9 cellular contexts compared by ENCODE assay signal in genomic region chr5:56011835-56012234, GRCh38. TPM values are rescaled to one million over a fixed set of nuclear protein-coding genes. Genes with fewer than 3 reads are reported as not detected.
A peak's percentile ranks its signal among the peaks of the same experiment; 100 is the strongest.
DNase-seq lines count a peak whose midpoint lies in the region; FAIRE-seq and TF ChIP-seq lines count a peak whose summit lies in the region.
"Had no signal": no experiment of that assay in that cellular context is flagged by ENCODE, and none has a peak within 500 bp of the region (broad histone marks: within the 10 kb centered on the region; RNA-seq: fewer than 3 reads in every experiment).

No MANE protein-coding gene starts in this region.

- intact Hi-C loops in activated T-helper 2 cell treated with anti-CD3 and anti-CD28 coated beads, Interferon-gamma antibody, Interleukin-2, Interleukin-4, amounts not matched to agents 10 μg/mL and 5 μg/mL and 100 μg/mL, durations not matched to agents 14 hours and 24 hours and 36 hours (cut with micrococcal nuclease), result loop anchor here (1.0 kb wide), 4 partner anchors 15 to 48 kb away; no protein-coding TSS in a partner anchor
- intact Hi-C loops in testis (cut with DNase I; ENCODE audit: low total_unique reads), result no loop called here

- peak overlapping the region; percentile 19 for H3K4me3 Mint-ChIP-seq in activated T-helper 2 cell treated with anti-CD3 and anti-CD28 coated beads, Interferon-gamma antibody, Interleukin-2, Interleukin-4, amounts not matched to agents 10 μg/mL and 5 μg/mL and 100 μg/mL, durations not matched to agents 14 hours and 24 hours and 36 hours (ENCODE audit: low read depth)
- H3K4me3 Mint-ChIP-seq in progenitor cell of endocrine pancreas (ENCODE audit: low read depth), result no peak overlapping the region

- no peaks in the 10 kb centered on the region for H3K79me2 ChIP-seq in keratinocyte (ENCODE audit: control insufficient read depth, insufficient read depth, low read length)

- peak overlapping the region; percentile 86 for H3K27ac Mint-ChIP-seq in activated T-helper 2 cell treated with anti-CD3 and anti-CD28 coated beads, Interferon-gamma antibody, Interleukin-2, Interleukin-4, amounts not matched to agents 10 μg/mL and 5 μg/mL and 100 μg/mL, durations not matched to agents 14 hours and 24 hours and 36 hours
- no peak overlapping the region for H3K27ac Mint-ChIP-seq in progenitor cell of endocrine pancreas

- TF ChIP-seq POLR2A in testis (IDR thresholded peaks at IDR 0.05), result no peak

- peaks cover 8% of the 10 kb centered on the region for H3K36me3 Mint-ChIP-seq in activated T-helper 2 cell treated with anti-CD3 and anti-CD28 coated beads, Interferon-gamma antibody, Interleukin-2, Interleukin-4, amounts not matched to agents 10 μg/mL and 5 μg/mL and 100 μg/mL, durations not matched to agents 14 hours and 24 hours and 36 hours (ENCODE audit: low read depth)
- peaks cover 3% of the 10 kb centered on the region for H3K36me3 Mint-ChIP-seq in progenitor cell of endocrine pancreas (ENCODE audit: insufficient read depth)

- H3K27me3 ChIP-seq in keratinocyte (ENCODE audit: control insufficient read depth, extremely low read depth, insufficient read depth, low read length) (no peaks in the 10 kb centered on the region), testis (no peaks in the 10 kb centered on the region)

- H3K9me3 Mint-ChIP-seq in activated T-helper 2 cell treated with anti-CD3 and anti-CD28 coated beads, Interferon-gamma antibody, Interleukin-2, Interleukin-4, amounts not matched to agents 10 μg/mL and 5 μg/mL and 100 μg/mL, durations not matched to agents 14 hours and 24 hours and 36 hours, result peaks cover 7% of the 10 kb centered on the region
- peaks cover 5% of the 10 kb centered on the region for H3K9me3 Mint-ChIP-seq in progenitor cell of endocrine pancreas (ENCODE audit: low read depth)

- peak overlapping the region; percentile 56 for H3K27ac ChIP-seq in keratinocyte (ENCODE audit: control insufficient read depth, insufficient read depth, low read length)
- H3K27ac ChIP-seq in testis, result no peak overlapping the region

- no peak overlapping the region for H3K4me3 ChIP-seq in keratinocyte (ENCODE audit: control insufficient read depth in 2 of 3, extremely low read depth in 1 of 3, insufficient read depth in 2 of 3, low read depth in 1 of 3, low read length in 3 of 3)
- H3K4me3 ChIP-seq in testis, result no peak overlapping the region

- peak overlapping the region; percentile 28 for H3K9ac ChIP-seq in keratinocyte (ENCODE audit: control insufficient read depth, extremely low read depth, insufficient read depth, low read length)

- H2AFZ ChIP-seq in keratinocyte (ENCODE audit: control insufficient read depth, low read length), result peak overlapping the region; percentile 33

- peaks cover 6% of the 10 kb centered on the region for H3K27me3 Mint-ChIP-seq in activated T-helper 2 cell treated with anti-CD3 and anti-CD28 coated beads, Interferon-gamma antibody, Interleukin-2, Interleukin-4, amounts not matched to agents 10 μg/mL and 5 μg/mL and 100 μg/mL, durations not matched to agents 14 hours and 24 hours and 36 hours (ENCODE audit: low read depth)
- no peaks in the 10 kb centered on the region for H3K27me3 Mint-ChIP-seq in progenitor cell of endocrine pancreas

- no peak for TF ChIP-seq CTCF in keratinocyte (optimal IDR thresholded peaks at IDR 0.05 in 1 of 3, IDR thresholded peaks at IDR 0.05 in 1 of 3, conservative IDR thresholded peaks at IDR 0.05 in 1 of 3; ENCODE audit: extremely low read depth in 1 of 3, insufficient read depth in 2 of 3, low read length in 3 of 3)
- no peak for TF ChIP-seq CTCF in progenitor cell of endocrine pancreas (IDR thresholded peaks at IDR 0.05; ENCODE audit: unreplicated experiment)
- TF ChIP-seq CTCF in testis (IDR thresholded peaks at IDR 0.05), result no peak

- peaks cover 30% of the 10 kb centered on the region for H3K4me1 Mint-ChIP-seq in activated T-helper 2 cell treated with anti-CD3 and anti-CD28 coated beads, Interferon-gamma antibody, Interleukin-2, Interleukin-4, amounts not matched to agents 10 μg/mL and 5 μg/mL and 100 μg/mL, durations not matched to agents 14 hours and 24 hours and 36 hours (ENCODE audit: low read depth)
- H3K4me1 Mint-ChIP-seq in progenitor cell of endocrine pancreas (ENCODE audit: low read depth), result no peaks in the 10 kb centered on the region

- H3K36me3 ChIP-seq in keratinocyte (ENCODE audit: control insufficient read depth in 2 of 2, extremely low read depth in 1 of 2, insufficient read depth in 2 of 2, low read length in 2 of 2) (no peaks in the 10 kb centered on the region), testis (ENCODE audit: low read depth, missing control alignments) (no peaks in the 10 kb centered on the region)

- DNase-seq in AG08395 (ENCODE audit: low spot score) (peak; percentile 72), HCEC 1CT (peak; percentile 96), keratinocyte (ENCODE audit: low read depth, low spot score) (no peak), NCI-H526 treated with DMSO at 0.1 percent for 48 hours (lab: John Stamatoyannopoulos, UW) (no peak), progenitor cell of endocrine pancreas (ENCODE audit: low spot score, unreplicated experiment) (no peak), middle frontal gyrus (ENCODE audit: extremely low spot score, low spot score) (no peak), testis (no peak)
- DNase-seq in activated T-helper 2 cell treated with anti-CD3 and anti-CD28 coated beads, Interferon-gamma antibody, Interleukin-2, Interleukin-4, amounts not matched to agents 10 μg/mL and 5 μg/mL and 100 μg/mL, durations not matched to agents 14 hours and 24 hours and 36 hours (ENCODE audit: low spot score), result no peak
- DNase-seq: GDM1 had no signal

- no peaks in the 10 kb centered on the region for H4K20me1 ChIP-seq in keratinocyte (ENCODE audit: control insufficient read depth, extremely low read depth, insufficient read depth, low read length)

- H3K9me1 ChIP-seq in keratinocyte (ENCODE audit: control insufficient read depth, extremely low read depth, insufficient read depth, low read length), result no peaks in the 10 kb centered on the region

- FAIRE-seq in keratinocyte (lab: Jason Lieb, UNC), result no peak

- dilution Hi-C loops in keratinocyte (cut with MboI; ENCODE audit: extremely low pct_ligation_motif_present, low sequenced_read_pairs), result no loop called here

- peaks cover 9% of the 10 kb centered on the region for H3K4me1 ChIP-seq in keratinocyte (ENCODE audit: control insufficient read depth, extremely low read depth, insufficient read depth, low read length)
- no peaks in the 10 kb centered on the region for H3K4me1 ChIP-seq in testis

- H3K4me2 ChIP-seq in keratinocyte (ENCODE audit: control insufficient read depth, extremely low read depth, insufficient read depth, low read depth, low read length), result peak overlapping the region; percentile 66

- no peaks in the 10 kb centered on the region for H3K9me3 ChIP-seq in keratinocyte (ENCODE audit: control insufficient read depth, low read depth, low read length)
- no peaks in the 10 kb centered on the region for H3K9me3 ChIP-seq in testis

- WGBS in testis, 2 donors, result 79 to 82% methylated on average over 3 of the region's 3 CpGs

RNA-seq across cellular contexts. Expression of gene IL6ST, which starts 17.1 kb away (rescaled TPM):
- total RNA-seq in activated T-helper 2 cell treated with anti-CD3 and anti-CD28 coated beads, Interferon-gamma antibody, Interleukin-2, Interleukin-4, amounts not matched to agents 10 μg/mL and 5 μg/mL and 100 μg/mL, durations not matched to agents 14 hours and 24 hours and 36 hours, result 56.2 and 67.2 TPM in 2 replicates
- 33.8 to 41.3 TPM (median 36.9 TPM) in 3 replicates for polyA plus RNA-seq in keratinocyte
- 15.3 TPM for polyA plus RNA-seq in keratinocyte (2011; ENCODE audit: low read depth)
- polyA plus RNA-seq in keratinocyte (2011; cell fraction: cytosol; rRNA removed), result 13.5 and 34.8 TPM in 2 replicates
- 29.0 and 39.4 TPM in 2 replicates for polyA plus RNA-seq in keratinocyte (2011; cell fraction: nucleus; rRNA removed)
- 12.0 and 34.6 TPM in 2 replicates for polyA plus RNA-seq in keratinocyte (2012; ENCODE audit: low replicate concordance)
- 36.6 to 127 TPM (median 93.2 TPM) in 3 replicates for polyA minus RNA-seq in keratinocyte
- 62.5 TPM for polyA minus RNA-seq in keratinocyte (2011; cell fraction: cytosol; rRNA and poly(A)+ RNA removed)
- polyA minus RNA-seq in keratinocyte (2011; cell fraction: nucleus; rRNA and poly(A)+ RNA removed), result 90.0 and 151 TPM in 2 replicates
- 51.2 and 53.2 TPM in 2 replicates for total RNA-seq in progenitor cell of endocrine pancreas
- total RNA-seq in testis, result 10 to 100 TPM; 83.1 to 98.2 TPM
- polyA plus RNA-seq in testis (ENCODE audit: insufficient read depth, low read depth, low replicate concordance), result 63.0 TPM

Comparison
In these comparisons a context has a peak if more than half of its experiments do, and no peak if none do; other contexts are left out.
1. DNase-seq: peak in AG08395 (single experiment) and HCEC 1CT (single experiment); none in activated T-helper 2 cell treated with anti-CD3 and anti-CD28 coated beads, Interferon-gamma antibody, Interleukin-2, Interleukin-4, amounts not matched to agents 10 μg/mL and 5 μg/mL and 100 μg/mL, durations not matched to agents 14 hours and 24 hours and 36 hours (single experiment), keratinocyte (single experiment), NCI-H526 treated with DMSO at 0.1 percent for 48 hours (single experiment), progenitor cell of endocrine pancreas (single experiment), middle frontal gyrus (single experiment) and testis (single experiment).